14 cellular contexts compared by ENCODE assay signal in genomic region chr16:65125871-65126270, GRCh38. TPM values are rescaled to one million over a fixed set of nuclear protein-coding genes. Genes with fewer than 3 reads are reported as not detected.
A peak's percentile ranks its signal among the peaks of the same experiment; 100 is the strongest.
DNase-seq lines count a peak whose midpoint lies in the region; ATAC-seq and TF ChIP-seq lines count a peak whose summit lies in the region.
"Had no signal": no experiment of that assay in that cellular context is flagged by ENCODE, and none has a peak within 500 bp of the region (broad histone marks: within the 10 kb centered on the region; RNA-seq: fewer than 3 reads in every experiment).

No MANE protein-coding gene starts in this region.

- H3K4me2 ChIP-seq in IMR-90 (ENCODE audit: low read depth, low read length): peak overlapping the region; percentile 56
- H3K4me2 ChIP-seq: BLaER1 had no signal

- H2BK120ac ChIP-seq in IMR-90 (ENCODE audit: low read depth, low read length): peak overlapping the region; percentile 31; the same call in 1 of the 2 replicates

- peak overlapping the region; percentile 63 for H3K23ac ChIP-seq in IMR-90 (ENCODE audit: low read depth, low read length)

- H3K4me1 ChIP-seq in IMR-90 (ENCODE audit: control insufficient read depth, insufficient read depth, low read length) (peaks cover 8% of the 10 kb centered on the region), ascending aorta (peaks cover 0 to 3% of the 10 kb centered on the region in 2 donors), thoracic aorta (ENCODE audit: control insufficient read depth in 1 of 2, low read depth in 2 of 2) (peaks cover 0 to 12% of the 10 kb centered on the region in 2 donors)
- H3K4me1 ChIP-seq: SJCRH30 had no signal

- no peak overlapping the region for H4K91ac ChIP-seq in IMR-90 (ENCODE audit: insufficient read depth, low read depth, low read length)

- H3K14ac ChIP-seq in IMR-90 (replicated peaks; ENCODE audit: low read depth, low read length): peak overlapping the region; percentile 40; the same call in 1 of the 2 replicates

- peak overlapping the region in 1 of 2 experiments; percentile 38; a peak in 3 of 4 replicates for H4K8ac ChIP-seq in IMR-90 (ENCODE audit: low read depth in 2 of 2, low read length in 2 of 2)

- H3K27me3 ChIP-seq in IMR-90 (ENCODE audit: control insufficient read depth, insufficient read depth, low read length): no peaks in the 10 kb centered on the region
- no peaks in the 10 kb centered on the region for H3K27me3 ChIP-seq in ascending aorta
- H3K27me3 ChIP-seq in thoracic aorta (replicated peaks; ENCODE audit: insufficient read depth): no peaks in the 10 kb centered on the region
- H3K27me3 ChIP-seq: SJCRH30 had no signal

- H3K36me3 ChIP-seq in IMR-90 (ENCODE audit: control insufficient read depth, insufficient read depth, low read length): no peaks in the 10 kb centered on the region
- no peaks in the 10 kb centered on the region for H3K36me3 ChIP-seq in ascending aorta
- H3K36me3 ChIP-seq in thoracic aorta: no peaks in the 10 kb centered on the region
- H3K36me3 ChIP-seq: BLaER1, SJCRH30 had no signal

- peaks cover 4% of the 10 kb centered on the region; the same call in 1 of the 2 replicates for H3K9me1 ChIP-seq in IMR-90 (ENCODE audit: insufficient read depth, low read length)

- intact Hi-C loops in IMR-90 (cut with micrococcal nuclease): loop anchor here (10.0 kb wide), 1 partner anchor 549 kb away; no protein-coding TSS in a partner anchor
- intact Hi-C loops in ascending aorta (cut with DNase I): loop anchor here (10.0 kb wide), 2 partner anchors 341 to 919 kb away; no protein-coding TSS in a partner anchor

- peak overlapping the region; percentile 4 for H2BK5ac ChIP-seq in IMR-90 (ENCODE audit: low read depth, low read length, poor library complexity, severe bottlenecking)

- peak overlapping the region; percentile 15; the same call in 1 of the 2 replicates for H3K4ac ChIP-seq in IMR-90 (ENCODE audit: low read depth, low read length)

- 0 out of 2 replicates have a peak, but pooled peaks cover 5% of the 10 kb centered on the region for H4K20me1 ChIP-seq in IMR-90 (ENCODE audit: insufficient read depth, low read length)

- in situ Hi-C loops in IMR-90 (cut with MboI; ENCODE audit: low sequenced_read_pairs): no loop called here

- WGBS in IMR-90 (ENCODE audit: extremely low coverage in 2 of 2, insufficient read length in 1 of 2), 2 experiments: 33% methylated on average over 1 of the region's 5 CpGs; no CpG with 5 or more reads in 1 of the 2 experiments

- H2BK20ac ChIP-seq in IMR-90 (ENCODE audit: low read depth, low read length): peak overlapping the region; percentile 55; the same call in 1 of the 2 replicates

- DNase-seq in IMR-90: peak; percentile 47
- DNase-seq in ascending aorta (ENCODE audit: low spot score in 2 of 2): no peak
- peak; percentile 84 for DNase-seq in iris pigment epithelial cell (ENCODE audit: low read depth)
- no peak for DNase-seq in thoracic aorta (ENCODE audit: low spot score)
- DNase-seq in germinal center (ENCODE audit: low spot score): no peak
- DNase-seq in activated CD4-positive, alpha-beta T cell treated with anti-CD3 and anti-CD28 coated beads, Interleukin-2, amount 50 U/mL, for 1 hour: no peak
- DNase-seq: activated CD4-positive, alpha-beta memory T cell treated with anti-CD3 and anti-CD28 coated beads for 36 hours; amygdala; DMS153; SJCRH30 had no signal

- no peak for TF ChIP-seq POLR2A in IMR-90 (IDR thresholded peaks at IDR 0.05; ENCODE audit: low read depth, low read length)

- peak overlapping the region; percentile 33; the same call in 1 of the 2 replicates for H2AK5ac ChIP-seq in IMR-90 (ENCODE audit: low read depth, low read length)

- H3K27ac ChIP-seq in IMR-90 (ENCODE audit: insufficient read depth, low read length) (0 out of 2 replicates have a peak overlapping the region, but pooled peaks have one; percentile 30), ascending aorta (peak overlapping the region; percentile 41 to 93), thoracic aorta (peak overlapping the region; percentile 11 to 22)
- H3K27ac ChIP-seq: BLaER1, SJCRH30 had no signal

- ATAC-seq in IMR-90 (ENCODE audit: low read depth) (no peak), thoracic aorta (ENCODE audit: insufficient number of reproducible peaks, low FRiP score, low read depth) (no peak), HG02798 (IDR thresholded peaks at IDR 0.05; ENCODE audit: poor library complexity, unreplicated experiment) (no peak), HG03039 (IDR thresholded peaks at IDR 0.05; ENCODE audit: unreplicated experiment) (no peak)

- H2AK9ac ChIP-seq in IMR-90 (replicated peaks; ENCODE audit: low read depth, low read length, poor library complexity): no peak overlapping the region

- dilution Hi-C loops in IMR-90 (cut with HindIII; ENCODE audit: low sequenced_read_pairs, unreplicated experiment): no loop called here

- H3K79me1 ChIP-seq in IMR-90 (ENCODE audit: low read depth in 1 of 2, low read length in 2 of 2): peaks cover 10 to 19% of the 10 kb centered on the region in 2 experiments

- H3K18ac ChIP-seq in IMR-90 (ENCODE audit: low read depth, low read length): no peak overlapping the region

- H2BK15ac ChIP-seq in IMR-90 (ENCODE audit: low read depth, low read length): peak overlapping the region; percentile 31; the same call in 1 of the 3 replicates

- CTCF ChIA-PET in IMR-90 (lab: Yijun Ruan, JAX): interaction anchor here (0.6 kb wide), 1 partner anchor 358 kb away, joined by 3 read pairs; no protein-coding TSS in a partner anchor

- no peak overlapping the region for H2AFZ ChIP-seq in IMR-90 (replicated peaks; ENCODE audit: low read length, poor library complexity)

- H3K9me3 ChIP-seq in IMR-90 (ENCODE audit: control insufficient read depth, insufficient read depth, low read length) (no peaks in the 10 kb centered on the region), ascending aorta (no peaks in the 10 kb centered on the region), thoracic aorta (no peaks in the 10 kb centered on the region)
- H3K9me3 ChIP-seq: SJCRH30 had no signal

- no peak overlapping the region for H3K9ac ChIP-seq in IMR-90 (ENCODE audit: low read depth, low read length)
- H3K9ac ChIP-seq: BLaER1 had no signal

- H3K56ac ChIP-seq in IMR-90 (ENCODE audit: extremely low read depth, insufficient read depth, low read length): no peak overlapping the region

- POLR2A ChIA-PET in IMR-90 (lab: Charles Lee; ENCODE audit: unreplicated experiment): interaction anchor here (0.6 kb wide), 1 partner anchor 46 kb away, joined by 4 read pairs; no protein-coding TSS in a partner anchor

- H3K4me3 ChIP-seq in IMR-90 (ENCODE audit: insufficient read depth, low read depth, low read length): no peak overlapping the region
- no peak overlapping the region for H3K4me3 ChIP-seq in ascending aorta
- H3K4me3 ChIP-seq in thoracic aorta: no peak overlapping the region
- H3K4me3 ChIP-seq: BLaER1, SJCRH30 had no signal

- no peak for TF ChIP-seq CTCF in IMR-90 (conservative IDR thresholded peaks at IDR 0.05; ENCODE audit: low read depth, low read length)
- no peak for TF ChIP-seq CTCF in ascending aorta (IDR thresholded peaks at IDR 0.05)
- no peak for TF ChIP-seq CTCF in thoracic aorta (IDR thresholded peaks at IDR 0.05)

- BruUV-seq in IMR-90 (replicated peaks; lab: Mats Ljungman, UMichigan): no TSS peak

- TF ChIP-seq RAD21 in IMR-90 (IDR thresholded peaks at IDR 0.05; ENCODE audit: low read length): no peak

- peak overlapping the region; percentile 61 for H4K5ac ChIP-seq in IMR-90 (ENCODE audit: low read depth, low read length)

TF ChIP-seq in IMR-90, 13 proteins besides CTCF, POLR2A, EP300 and RAD21:
- TF ChIP-seq CEBPB (IDR thresholded peaks at IDR 0.05; ENCODE audit: low read depth, low read length) (peak; percentile 79), MXI1 (IDR thresholded peaks at IDR 0.05; ENCODE audit: borderline replicate concordance, low read depth, low read length) (no peak)

RNA-seq across cellular contexts. Expression of gene CDH11, which starts 4.0 kb away (rescaled TPM):
- 395 and 601 TPM in 2 replicates for total RNA-seq in IMR-90 (2012; rRNA removed)
- polyA plus RNA-seq in IMR-90 (2012; rRNA removed): 235 and 266 TPM in 2 replicates
- polyA plus RNA-seq in IMR-90 (2012; cell fraction: cytosol; rRNA removed): 335 and 358 TPM in 2 replicates
- polyA plus RNA-seq in IMR-90 (2012; cell fraction: nucleus; rRNA removed; ENCODE audit: low replicate concordance): 145 and 223 TPM in 2 replicates
- 145 TPM for total RNA-seq in ascending aorta
- 100 to 1,000 TPM; 191 to 354 TPM for total RNA-seq in thoracic aorta
- total RNA-seq: activated CD4-positive, alpha-beta memory T cell treated with anti-CD3 and anti-CD28 coated beads for 36 hours; activated T-helper 1 cell treated with anti-CD3 and anti-CD28 coated beads, Interleukin-12 subunit alpha, Interleukin-12 subunit beta, Interleukin-2, Interleukin-4 antibody, amounts not matched to agents 30 ng/mL and 10 ng/mL and 1 ng/mL, durations not matched to agents 14 hours and 24 hours and 36 hours had no signal

Comparison
In these comparisons a context has a peak if more than half of its experiments do, and no peak if none do; other contexts are left out.
1. DNase-seq: peak in IMR-90 (single experiment) and iris pigment epithelial cell (single experiment); none in ascending aorta (0 of 2), thoracic aorta (single experiment), germinal center (single experiment) and activated CD4-positive, alpha-beta T cell treated with anti-CD3 and anti-CD28 coated beads, Interleukin-2, amount 50 U/mL, for 1 hour (single experiment).
2. H3K27ac ChIP-seq: peak in every context shown above with its lines; median percentile 67 in ascending aorta; 30 in IMR-90; 16 in thoracic aorta.